ENCODE assay signal across 17 cellular contexts in the genomic region with DNA sequence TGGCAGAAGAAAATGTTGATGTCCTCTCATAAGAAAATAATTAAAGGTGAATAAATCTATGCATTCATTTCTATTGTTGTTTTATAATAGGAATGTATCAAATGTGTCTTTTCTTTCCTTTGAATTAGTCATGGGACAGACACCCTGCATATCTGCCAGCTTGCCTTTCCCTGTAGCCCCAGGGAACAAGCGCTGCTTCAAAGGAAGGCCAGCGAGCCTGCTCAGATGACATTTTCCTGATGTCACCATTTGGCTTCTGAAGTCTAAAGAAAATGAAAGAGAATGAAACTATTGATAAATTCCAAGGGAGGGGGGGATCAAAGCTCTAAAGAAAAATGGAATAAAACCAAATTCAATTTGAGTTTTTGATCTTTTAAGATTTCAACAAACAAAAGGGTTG.
DNase-seq lines count a peak whose midpoint lies in the region; ATAC-seq and TF ChIP-seq lines count a peak whose summit lies in the region.
"Had no signal": no experiment of that assay in that cellular context is flagged by ENCODE, and none has a peak within 500 bp of the region (broad histone marks: within the 10 kb centered on the region; RNA-seq: fewer than 3 reads in every experiment).

No MANE protein-coding gene starts in this region.

- no peak overlapping the region for H3K9ac ChIP-seq in BLaER1 treated with 17β-estradiol and CSF1 and Interleukin-3, amounts not matched to agents 10 nM and 100 nM

- H3K36me3 ChIP-seq in BLaER1 treated with 17β-estradiol and CSF1 and Interleukin-3, amounts not matched to agents 10 nM and 100 nM = no peaks in the 10 kb centered on the region
- peaks cover 39% of the 10 kb centered on the region for H3K36me3 ChIP-seq in PC-9 (ENCODE audit: low read depth)
- H3K36me3 ChIP-seq: upper lobe of right lung had no signal

- CTCF ChIA-PET in PC-9 (lab: Charles Lee) = interaction anchor here (0.7 kb wide), 1 partner anchor 142 kb away, joined by 3 read pairs; no protein-coding TSS in a partner anchor

- H3K36me3 Mint-ChIP-seq in mesothelial cell of epicardium (no peaks in the 10 kb centered on the region), CD14-positive monocyte (no peaks in the 10 kb centered on the region)
- no peaks in the 10 kb centered on the region for H3K36me3 Mint-ChIP-seq in activated naive CD8-positive, alpha-beta T cell treated with anti-CD3 and anti-CD28 coated beads for 36 hours

- ATAC-seq in HG02763 (IDR thresholded peaks at IDR 0.05; ENCODE audit: unreplicated experiment) = no peak
- ATAC-seq: upper lobe of right lung had no signal

- peak overlapping the region in 6 of 11 experiments; percentile 61 to 74 (median 66); a peak in 9 of 22 replicates for H3K4me2 ChIP-seq in BLaER1 treated with 17β-estradiol and CSF1 and Interleukin-3, amounts not matched to agents 10 nM and 100 nM
- H3K4me2 ChIP-seq in PC-9 = peak overlapping the region; percentile 1; the same call in 1 of the 2 replicates

- intact Hi-C loops in PC-9 (cut with micrococcal nuclease; ENCODE audit: unreplicated experiment) = loop anchor here (1.0 to 2.0 kb wide), 4 partner anchors 32 to 55 kb away; no protein-coding TSS in a partner anchor
- intact Hi-C loops in CD14-positive monocyte (cut with micrococcal nuclease) = no loop called here

- H3K4me1 ChIP-seq in BLaER1 treated with 17β-estradiol and CSF1 and Interleukin-3, amounts not matched to agents 10 nM and 100 nM = peaks cover 0 to 32% (median 20%) of the 10 kb centered on the region in 10 experiments; a peak in 14 of 20 replicates
- peaks cover 18% of the 10 kb centered on the region for H3K4me1 ChIP-seq in PC-9 (replicated peaks; ENCODE audit: insufficient read depth)
- H3K4me1 ChIP-seq: upper lobe of right lung had no signal

- H3K9me3 Mint-ChIP-seq in mesothelial cell of epicardium (no peaks in the 10 kb centered on the region), CD14-positive monocyte (peaks cover 0 to 3% (median 0%) of the 10 kb centered on the region in 7 donors)
- no peaks in the 10 kb centered on the region for H3K9me3 Mint-ChIP-seq in activated naive CD8-positive, alpha-beta T cell treated with anti-CD3 and anti-CD28 coated beads for 36 hours
- H3K9me3 Mint-ChIP-seq: activated CD4-positive, alpha-beta T cell treated with anti-CD3 and anti-CD28 coated beads, Interleukin-2, amount 10 ng/mL, durations not matched to agents 7 days and 5 days; activated T-helper 1 cell treated with anti-CD3 and anti-CD28 coated beads, Interleukin-12 subunit alpha, Interleukin-12 subunit beta, Interleukin-2, Interleukin-4 antibody, amounts not matched to agents 30 ng/mL and 10 ng/mL and 1 ng/mL, durations not matched to agents 14 hours and 24 hours and 36 hours had no signal

- no peak overlapping the region for H2AFZ ChIP-seq in PC-9

- peaks cover 23% of the 10 kb centered on the region for H3F3A ChIP-seq in PC-9 (ENCODE audit: insufficient read depth, low read depth)

- POLR2A ChIA-PET in PC-9 (lab: Charles Lee; ENCODE audit: unreplicated experiment) = interaction anchor here (0.6 kb wide), 1 partner anchor 252 kb away, joined by 4 read pairs; no protein-coding TSS in a partner anchor

- TF ChIP-seq CTCF in PC-9 (conservative IDR thresholded peaks at IDR 0.05) (no peak), choroid plexus epithelial cell (conservative IDR thresholded peaks at IDR 0.05; ENCODE audit: low read depth, low read length) (no peak), mesothelial cell of epicardium (IDR thresholded peaks at IDR 0.05; ENCODE audit: unreplicated experiment) (no peak), CD14-positive monocyte (IDR thresholded peaks at IDR 0.05) (no peak)

- H3K27me3 Mint-ChIP-seq in mesothelial cell of epicardium (ENCODE audit: low read depth) (no peaks in the 10 kb centered on the region), CD14-positive monocyte (ENCODE audit: low read depth in 3 of 3) (peaks cover 2 to 4% (median 2%) of the 10 kb centered on the region in 3 donors)
- peaks cover 3% of the 10 kb centered on the region for H3K27me3 Mint-ChIP-seq in activated naive CD8-positive, alpha-beta T cell treated with anti-CD3 and anti-CD28 coated beads for 36 hours
- H3K27me3 Mint-ChIP-seq: activated CD4-positive, alpha-beta T cell treated with anti-CD3 and anti-CD28 coated beads, Interleukin-2, amount 10 ng/mL, durations not matched to agents 7 days and 5 days had no signal

- H3K27ac Mint-ChIP-seq in mesothelial cell of epicardium (peak overlapping the region; percentile 62), CD14-positive monocyte (no peak overlapping the region)
- no peak overlapping the region for H3K27ac Mint-ChIP-seq in activated naive CD8-positive, alpha-beta T cell treated with anti-CD3 and anti-CD28 coated beads for 36 hours
- H3K27ac Mint-ChIP-seq: activated CD4-positive, alpha-beta T cell treated with anti-CD3 and anti-CD28 coated beads, Interleukin-2, amount 10 ng/mL, durations not matched to agents 7 days and 5 days; activated T-helper 1 cell treated with anti-CD3 and anti-CD28 coated beads, Interleukin-12 subunit alpha, Interleukin-12 subunit beta, Interleukin-2, Interleukin-4 antibody, amounts not matched to agents 30 ng/mL and 10 ng/mL and 1 ng/mL, durations not matched to agents 14 hours and 24 hours and 36 hours; B cell had no signal

- H3K4me3 ChIP-seq in BLaER1 treated with 17β-estradiol and CSF1 and Interleukin-3, amounts not matched to agents 10 nM and 100 nM = no peak overlapping the region
- no peak overlapping the region for H3K4me3 ChIP-seq in PC-9
- no peak overlapping the region for H3K4me3 ChIP-seq in choroid plexus epithelial cell (ENCODE audit: low read depth, low read length)
- H3K4me3 ChIP-seq: upper lobe of right lung had no signal

- 0 out of 22 replicates have a peak, but pooled peaks cover 0 to 6% (median 0%) of the 10 kb centered on the region in 11 experiments for H3K9me3 ChIP-seq in BLaER1 treated with 17β-estradiol and CSF1 and Interleukin-3, amounts not matched to agents 10 nM and 100 nM (replicated peaks in 1 of 11)
- H3K9me3 ChIP-seq in PC-9 (ENCODE audit: insufficient read depth, low read depth) = no peaks in the 10 kb centered on the region
- H3K9me3 ChIP-seq: upper lobe of right lung had no signal

- no peaks in the 10 kb centered on the region for H3K9me2 ChIP-seq in PC-9 (ENCODE audit: insufficient read depth)

- no peak overlapping the region for H3K4me3 Mint-ChIP-seq in mesothelial cell of epicardium
- no peak overlapping the region for H3K4me3 Mint-ChIP-seq in CD14-positive monocyte
- no peak overlapping the region for H3K4me3 Mint-ChIP-seq in activated naive CD8-positive, alpha-beta T cell treated with anti-CD3 and anti-CD28 coated beads for 36 hours
- H3K4me3 Mint-ChIP-seq: activated CD4-positive, alpha-beta T cell treated with anti-CD3 and anti-CD28 coated beads, Interleukin-2, amount 10 ng/mL, durations not matched to agents 7 days and 5 days; activated T-helper 1 cell treated with anti-CD3 and anti-CD28 coated beads, Interleukin-12 subunit alpha, Interleukin-12 subunit beta, Interleukin-2, Interleukin-4 antibody, amounts not matched to agents 30 ng/mL and 10 ng/mL and 1 ng/mL, durations not matched to agents 14 hours and 24 hours and 36 hours; B cell had no signal

- H3K27me3 ChIP-seq in BLaER1 treated with 17β-estradiol and CSF1 and Interleukin-3, amounts not matched to agents 10 nM and 100 nM = no peaks in the 10 kb centered on the region
- no peaks in the 10 kb centered on the region for H3K27me3 ChIP-seq in PC-9 (ENCODE audit: insufficient read depth, low read depth)
- H3K27me3 ChIP-seq: upper lobe of right lung had no signal

- H4K20me1 ChIP-seq in BLaER1 treated with 17β-estradiol and CSF1 and Interleukin-3, amounts not matched to agents 10 nM and 100 nM = no peaks in the 10 kb centered on the region
- no peaks in the 10 kb centered on the region for H4K20me1 ChIP-seq in PC-9 (ENCODE audit: insufficient read depth)

- H3K79me2 ChIP-seq in PC-9 (ENCODE audit: low read depth) = peaks cover 12% of the 10 kb centered on the region; the same call in 1 of the 2 replicates

- no TSS peak for BruUV-seq in PC-9 (replicated peaks; lab: Mats Ljungman, UMichigan)

- DNase-seq in PC-9 (peak; percentile 84 to 95), choroid plexus epithelial cell (ENCODE audit: low read depth) (peak; percentile 21), mesothelial cell of epicardium (ENCODE audit: low spot score in 2 of 2, unreplicated experiment in 2 of 2) (peak in 1 of 2 experiments; percentile 43), CD14-positive monocyte (ENCODE audit: low spot score) (no peak)
- no peak for DNase-seq in stimulated activated CD4-positive, alpha-beta T cell treated with anti-CD3 and anti-CD28 coated beads, Interleukin-2, amount 100 ng/mL, for 24 hours
- no peak for DNase-seq in activated naive CD8-positive, alpha-beta T cell treated with anti-CD3 and anti-CD28 coated beads for 36 hours
- DNase-seq: activated CD4-positive, alpha-beta T cell treated with anti-CD3 and anti-CD28 coated beads, Interleukin-2, amount 10 ng/mL, durations not matched to agents 7 days and 5 days; effector CD8-positive, alpha-beta T cell; kidney; NCI-H226; retina; stimulated activated CD4-positive, alpha-beta T cell treated with anti-CD3 and anti-CD28 coated beads, Interleukin-1b, Interleukin-23, amount 100 ng/mL, for 48 hours; upper lobe of right lung had no signal

- H3K27ac ChIP-seq in BLaER1 treated with 17β-estradiol and CSF1 and Interleukin-3, amounts not matched to agents 10 nM and 100 nM = no peak overlapping the region
- H3K27ac ChIP-seq in PC-9 = peak overlapping the region; percentile 62
- H3K27ac ChIP-seq: upper lobe of right lung had no signal

- H3K4me1 Mint-ChIP-seq in mesothelial cell of epicardium = peaks cover 11% of the 10 kb centered on the region
- no peaks in the 10 kb centered on the region for H3K4me1 Mint-ChIP-seq in CD14-positive monocyte
- no peaks in the 10 kb centered on the region for H3K4me1 Mint-ChIP-seq in activated naive CD8-positive, alpha-beta T cell treated with anti-CD3 and anti-CD28 coated beads for 36 hours
- H3K4me1 Mint-ChIP-seq: activated CD4-positive, alpha-beta T cell treated with anti-CD3 and anti-CD28 coated beads, Interleukin-2, amount 10 ng/mL, durations not matched to agents 7 days and 5 days; B cell had no signal

Comparison
In these comparisons a context has a peak if more than half of its experiments do, and no peak if none do; other contexts are left out.
1. DNase-seq: peak in PC-9 (2 of 2) and choroid plexus epithelial cell (single experiment); none in CD14-positive monocyte (single experiment), stimulated activated CD4-positive, alpha-beta T cell treated with anti-CD3 and anti-CD28 coated beads, Interleukin-2, amount 100 ng/mL, for 24 hours (0 of 2) and activated naive CD8-positive, alpha-beta T cell treated with anti-CD3 and anti-CD28 coated beads for 36 hours (single experiment).